ENCODE assay signal across 8 cellular contexts in genomic region chr3:16888785-16889607, GRCh38. TPM values are rescaled to one million over a fixed set of nuclear protein-coding genes. Genes with fewer than 3 reads are reported as not detected.
A peak's percentile ranks its signal among the peaks of the same experiment; 100 is the strongest.
DNase-seq lines count a peak whose midpoint lies in the region; ATAC-seq and TF ChIP-seq lines count a peak whose summit lies in the region.

No MANE protein-coding gene starts in this region.

- H3K36me3 Mint-ChIP-seq in memory B cell = no peaks in the 10 kb centered on the region

- H3K79me2 ChIP-seq in OCI-LY1 (ENCODE audit: insufficient read depth, low read length) = peaks cover 89% of the 10 kb centered on the region

- peak overlapping the region; percentile 73 for H3K4me2 ChIP-seq in OCI-LY1 (ENCODE audit: low read length)

- H2AFZ ChIP-seq in OCI-LY1 (ENCODE audit: low read length) = no peak overlapping the region

- no peaks in the 10 kb centered on the region for H3K27me3 Mint-ChIP-seq in memory B cell

- no peaks in the 10 kb centered on the region for H3K9me3 Mint-ChIP-seq in memory B cell

- peak; percentile 54 for DNase-seq in H4 (ENCODE audit: low spot score)
- no peak for DNase-seq in memory B cell (ENCODE audit: low spot score in 2 of 2)
- no peak for DNase-seq in SIG-M5 treated with dmso at 0.1 percent for 504 hours (lab: John Stamatoyannopoulos, UW; ENCODE audit: unreplicated experiment)
- no peak for DNase-seq in GM19240 (ENCODE audit: insufficient read length, low spot score)
- DNase-seq in midbrain (lab: John Stamatoyannopoulos, UW) = no peak
- no peak for DNase-seq in HPDE6-E6E7 (ENCODE audit: extremely low spot score)

- ATAC-seq in GM18519 (IDR thresholded peaks at IDR 0.05; ENCODE audit: low FRiP score, unreplicated experiment) = peak; percentile 29
- peak; percentile 20 for ATAC-seq in memory B cell (ENCODE audit: low read depth)

- peak overlapping the region; percentile 87 for H3K4me3 Mint-ChIP-seq in memory B cell

- H3K36me3 ChIP-seq in OCI-LY1 (ENCODE audit: insufficient read depth, low read length) = peaks cover 8% of the 10 kb centered on the region

- peaks cover 46% of the 10 kb centered on the region for H3K4me1 Mint-ChIP-seq in memory B cell

- peak overlapping the region; percentile 98 for H3K4me3 ChIP-seq in OCI-LY1 (ENCODE audit: low read depth, low read length, poor library complexity, severe bottlenecking)

- H3K9me3 ChIP-seq in OCI-LY1 (ENCODE audit: low read length) = no peaks in the 10 kb centered on the region

- H3K27ac ChIP-seq in OCI-LY1 (ENCODE audit: low read depth, low read length, poor library complexity, severe bottlenecking) = peak overlapping the region; percentile 89

- no peaks in the 10 kb centered on the region for H4K20me1 ChIP-seq in OCI-LY1 (ENCODE audit: insufficient read depth, low read length)

- no peak for TF ChIP-seq CTCF in OCI-LY1 (IDR thresholded peaks at IDR 0.05; ENCODE audit: low read length)

- peak overlapping the region; percentile 92 for H3K27ac Mint-ChIP-seq in memory B cell

- no peaks in the 10 kb centered on the region for H3K9me2 ChIP-seq in OCI-LY1 (ENCODE audit: low read depth, low read length)

- no peaks in the 10 kb centered on the region for H3F3A ChIP-seq in OCI-LY1 (ENCODE audit: insufficient read depth, low read length)

- peak overlapping the region; percentile 99 for H3K9ac ChIP-seq in OCI-LY1 (ENCODE audit: low read length)

- H3K4me1 ChIP-seq in OCI-LY1 (ENCODE audit: insufficient read depth, low read length, severe bottlenecking) = peaks cover 71% of the 10 kb centered on the region

- no peaks in the 10 kb centered on the region for H3K27me3 ChIP-seq in OCI-LY1 (ENCODE audit: insufficient read depth, low read length)

RNA-seq across cellular contexts. Expression of gene PLCL2, which starts 4.2 kb away (rescaled TPM):
- 5.8 and 5.9 TPM in 2 replicates for total RNA-seq in H4 (2014; rRNA removed; shearing (Covaris generic))
